ENCODE assay signal across 14 cellular contexts in genomic region chr10:48759113-48759901, GRCh38.
A peak's percentile ranks its signal among the peaks of the same experiment; 100 is the strongest.
DNase-seq lines count a peak whose midpoint lies in the region; ATAC-seq, FAIRE-seq and TF ChIP-seq lines count a peak whose summit lies in the region.
"Had no signal": no experiment of that assay in that cellular context is flagged by ENCODE, and none has a peak within 500 bp of the region (broad histone marks: within the 10 kb centered on the region; RNA-seq: fewer than 3 reads in every experiment).

No MANE protein-coding gene starts in this region.

- H4K20me1 ChIP-seq in H1 (replicated peaks in 1 of 2; ENCODE audit: control insufficient read depth in 1 of 2, insufficient read depth in 2 of 2, low read length in 2 of 2): no peaks in the 10 kb centered on the region

- intact Hi-C loops in testis (cut with DNase I; ENCODE audit: low total_unique reads): no loop called here
- intact Hi-C loops in left ventricle myocardium superior (cut with micrococcal nuclease): no loop called here

- no peak overlapping the region for H2AK5ac ChIP-seq in H1 (ENCODE audit: low read depth, low read length)

- H4K5ac ChIP-seq in H1 (ENCODE audit: insufficient read length, low read depth, low read length): no peak overlapping the region

- H3K9me3 ChIP-seq in H1 (ENCODE audit: insufficient read depth in 2 of 2, low read depth in 1 of 2, low read length in 1 of 2): no peaks in the 10 kb centered on the region
- H3K9me3 ChIP-seq in testis: no peaks in the 10 kb centered on the region

- WGBS in H1 (ENCODE audit: extremely low coverage in 1 of 2, insufficient coverage in 1 of 2, insufficient read length in 1 of 2, insufficient replicate concordance in 2 of 2, low coverage in 1 of 2, low lambda C conversion rate in 2 of 2, missing lambda C conversion rate in 1 of 2), 2 experiments: 92% methylated on average over 4 of the region's 4 CpGs; no CpG with 5 or more reads in 1 of the 2 experiments
- 88 to 96% methylated on average over 4 of the region's 4 CpGs for WGBS in testis, 2 donors

- no peak overlapping the region for H3K23ac ChIP-seq in H1 (ENCODE audit: insufficient read length)

- no peak overlapping the region for H3K9ac ChIP-seq in H1 (replicated peaks in 1 of 4; ENCODE audit: extremely low read depth in 1 of 4, low read depth in 3 of 4, low read length in 3 of 4)

- peak; percentile 93 for ATAC-seq in GM18861 (IDR thresholded peaks at IDR 0.05; ENCODE audit: unreplicated experiment)
- ATAC-seq in GM21515 (IDR thresholded peaks at IDR 0.05; ENCODE audit: unreplicated experiment): peak; percentile 88
- ATAC-seq in HG03135 (IDR thresholded peaks at IDR 0.05; ENCODE audit: unreplicated experiment): peak; percentile 85
- ATAC-seq in left ventricle myocardium superior: no peak
- ATAC-seq: stimulated activated effector memory CD8-positive, alpha-beta T cell treated with anti-CD3 and anti-CD28 coated beads, Interleukin-12 subunit alpha, Interleukin-12 subunit beta, amount 100 ng/mL, for 72 hours had no signal

- no peak for DNase-seq in H1 (ENCODE audit: low read depth in 1 of 2, low spot score in 2 of 2)
- DNase-seq in D341Med (ENCODE audit: low spot score): no peak
- DNase-seq in testis: no peak
- DNase-seq in left ventricle myocardium superior: no peak
- no peak for DNase-seq in RWPE1 (ENCODE audit: low spot score)
- DNase-seq: caudate nucleus, DMS 273 treated with DMSO at 0.1 percent for 48 hours, mesenchymal stem cell had no signal

- no peaks in the 10 kb centered on the region for H3K79me2 ChIP-seq in H1 (ENCODE audit: control insufficient read depth in 1 of 2, insufficient read depth in 2 of 2, low read length in 2 of 2)

- FAIRE-seq in H1 (lab: Jason Lieb, UNC): no peak

- no peak overlapping the region for H4K8ac ChIP-seq in H1 (ENCODE audit: extremely low read depth, insufficient read depth, low read length)

- no peaks in the 10 kb centered on the region for H3K23me2 ChIP-seq in H1 (ENCODE audit: low read depth, low read length)

- no peak overlapping the region for H4K91ac ChIP-seq in H1 (replicated peaks; ENCODE audit: insufficient read length, low read length)

- no peak overlapping the region for H2BK15ac ChIP-seq in H1 (ENCODE audit: low read length)

- no peak overlapping the region for H3K27ac ChIP-seq in H1 (ENCODE audit: low read depth, low read length)
- H3K27ac ChIP-seq in testis: no peak overlapping the region
- no peak overlapping the region for H3K27ac ChIP-seq in RWPE1
- H3K27ac ChIP-seq: SK-N-MC, skin epidermis had no signal

- TF ChIP-seq CTCF in H1 (IDR thresholded peaks at IDR 0.05; ENCODE audit: control extremely low read depth in 1 of 3, insufficient read depth in 1 of 3, low read depth in 1 of 3, low read length in 3 of 3) (no peak), testis (IDR thresholded peaks at IDR 0.05) (no peak), RWPE1 (conservative IDR thresholded peaks at IDR 0.05; ENCODE audit: low read depth) (no peak)

- POLR2A ChIA-PET in H1 (lab: Charles Lee; ENCODE audit: partially characterized antibody) (no interaction called here), RWPE1 (lab: Yijun Ruan, JAX; ENCODE audit: low non-redundant PET) (no interaction called here)

- H3K4me3 ChIP-seq in H1 (ENCODE audit: extremely low read depth in 1 of 4, insufficient read depth in 2 of 4, low read depth in 3 of 4, low read length in 4 of 4) (no peak overlapping the region), testis (no peak overlapping the region)
- H3K4me3 ChIP-seq: SK-N-MC, skin epidermis had no signal

- no peak overlapping the region for H3K4ac ChIP-seq in H1 (replicated peaks; ENCODE audit: insufficient read length, low read depth, low read length)

- H2AFZ ChIP-seq in H1 (ENCODE audit: low read length): peak overlapping the region; percentile 66; the same call in 1 of the 2 replicates

- no peaks in the 10 kb centered on the region for H3K27me3 ChIP-seq in H1 (replicated peaks in 1 of 4; ENCODE audit: control insufficient read depth in 3 of 4, extremely low read depth in 1 of 4, insufficient read depth in 3 of 4, low read length in 3 of 4)
- no peaks in the 10 kb centered on the region for H3K27me3 ChIP-seq in testis

- no peak for TF ChIP-seq RAD21 in H1 (IDR thresholded peaks at IDR 0.05 in 1 of 2, conservative IDR thresholded peaks at IDR 0.05 in 1 of 2; ENCODE audit: low read depth in 2 of 2, low read length in 2 of 2)

- H2BK120ac ChIP-seq in H1 (replicated peaks; ENCODE audit: low read depth, low read length): no peak overlapping the region

- no peak overlapping the region for H2BK20ac ChIP-seq in H1 (ENCODE audit: low read length)

- CTCF ChIA-PET in H1 (lab: Charles Lee; ENCODE audit: partially characterized antibody) (interaction anchor here (0.8 to 2.1 kb wide), 5 partner anchors 10 to 265 kb away, joined by 3 to 12 read pairs (median 4); no protein-coding TSS in a partner anchor), RWPE1 (lab: Yijun Ruan, JAX) (interaction anchor here (0.5 to 0.7 kb wide), 2 partner anchors 10 to 469 kb away, joined by 3 to 6 read pairs; no protein-coding TSS in a partner anchor)

- H3K36me3 ChIP-seq in H1 (ENCODE audit: control insufficient read depth in 2 of 4, insufficient read depth in 4 of 4, low read length in 3 of 4) (no peaks in the 10 kb centered on the region), testis (ENCODE audit: low read depth, missing control alignments) (no peaks in the 10 kb centered on the region)

- H3K4me1 ChIP-seq in H1 (replicated peaks in 1 of 4; ENCODE audit: control insufficient read depth in 3 of 4, insufficient read depth in 4 of 4, low read length in 3 of 4) (no peaks in the 10 kb centered on the region), testis (no peaks in the 10 kb centered on the region)

- no peak for TF ChIP-seq EP300 in H1 (IDR thresholded peaks at IDR 0.05; ENCODE audit: borderline replicate concordance in 1 of 2, low read depth in 2 of 2, low read length in 2 of 2)

- no peak overlapping the region for H2BK12ac ChIP-seq in H1 (ENCODE audit: low read depth, low read length)

- no peak overlapping the region for H3K56ac ChIP-seq in H1 (replicated peaks; ENCODE audit: insufficient read length, low read depth, low read length)

- peak overlapping the region; percentile 56 for H3K14ac ChIP-seq in H1 (ENCODE audit: insufficient read length)

- H3K79me1 ChIP-seq in H1 (ENCODE audit: low read depth, low read length): no peaks in the 10 kb centered on the region

- TF ChIP-seq POLR2A in H1 (IDR thresholded peaks at IDR 0.05; ENCODE audit: control extremely low read depth in 1 of 2, low read depth in 2 of 2, low read length in 2 of 2) (no peak), testis (IDR thresholded peaks at IDR 0.05) (no peak)

- no peak overlapping the region for H2BK5ac ChIP-seq in H1 (ENCODE audit: low read depth, low read length)

- no peak overlapping the region for H3K4me2 ChIP-seq in H1 (ENCODE audit: insufficient read depth in 1 of 2, low read depth in 2 of 2, low read length in 2 of 2)

- H3K18ac ChIP-seq in H1 (ENCODE audit: extremely low read depth, low read length): no peak overlapping the region

TF ChIP-seq in H1, 55 proteins besides CTCF, POLR2A, EP300 and RAD21 (continues in another document):
- no peak for TF ChIP-seq GABPA (IDR thresholded peaks at IDR 0.05; ENCODE audit: borderline replicate concordance, insufficient read depth, low read length)
- no peak for TF ChIP-seq SRF (IDR thresholded peaks at IDR 0.05; ENCODE audit: low read depth, low read length)
- no peak for TF ChIP-seq YY1 (IDR thresholded peaks at IDR 0.05; ENCODE audit: low read depth, low read length)
- TF ChIP-seq TBP (IDR thresholded peaks at IDR 0.05; ENCODE audit: low read depth, low read length): no peak
- TF ChIP-seq CEBPB (IDR thresholded peaks at IDR 0.05; ENCODE audit: low read depth, low read length): no peak
- TF ChIP-seq CTBP2 (IDR thresholded peaks at IDR 0.05; ENCODE audit: borderline replicate concordance, insufficient read depth, insufficient read length, low read length): no peak
- no peak for TF ChIP-seq SP4 (IDR thresholded peaks at IDR 0.05; ENCODE audit: low read length)
- no peak for TF ChIP-seq EZH2 (IDR thresholded peaks at IDR 0.05; ENCODE audit: low read depth, low read length, severe bottlenecking)
- TF ChIP-seq KDM4A (IDR thresholded peaks at IDR 0.05; ENCODE audit: low read depth, low read length, severe bottlenecking): no peak
- no peak for TF ChIP-seq TAF7 (optimal IDR thresholded peaks at IDR 0.05; ENCODE audit: borderline replicate concordance, low read depth, low read length)
- no peak for TF ChIP-seq MAFK (IDR thresholded peaks at IDR 0.05; ENCODE audit: low read depth, low read length)
- TF ChIP-seq CREB1 (IDR thresholded peaks at IDR 0.05): no peak
